12 cellular contexts compared by ENCODE assay signal in the genomic region with DNA sequence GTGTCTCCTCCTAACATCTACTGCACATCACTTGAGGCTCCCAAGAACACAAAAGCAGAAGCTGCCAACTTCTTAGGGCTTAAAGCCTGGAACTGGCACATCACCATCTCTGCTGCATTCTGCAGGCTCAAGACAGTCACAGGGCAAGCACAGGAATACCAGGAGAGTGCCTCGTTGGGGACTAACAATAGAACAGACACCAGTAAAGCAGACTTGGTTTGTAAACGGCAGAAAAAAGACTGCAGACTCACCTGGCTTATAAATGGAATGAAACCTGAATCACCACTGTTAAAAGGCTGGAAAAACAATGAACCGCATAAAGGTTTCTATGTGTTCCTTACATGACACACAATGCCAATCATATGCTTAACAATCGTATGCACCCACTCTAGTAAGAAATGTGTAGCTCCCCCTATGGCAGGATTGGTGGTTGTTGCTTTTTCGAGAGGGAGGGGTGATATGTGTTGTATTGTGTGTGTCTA. TPM values are rescaled to one million over a fixed set of nuclear protein-coding genes. Genes with fewer than 3 reads are reported as not detected.
A peak's percentile ranks its signal among the peaks of the same experiment; 100 is the strongest.
DNase-seq lines count a peak whose midpoint lies in the region; ATAC-seq and TF ChIP-seq lines count a peak whose summit lies in the region.
"Had no signal": no experiment of that assay in that cellular context is flagged by ENCODE, and none has a peak within 500 bp of the region (broad histone marks: within the 10 kb centered on the region; RNA-seq: fewer than 3 reads in every experiment).

No MANE protein-coding gene starts in this region.

- H3K4me1 ChIP-seq in left ventricle myocardium inferior (peaks cover 97% of the 10 kb centered on the region), smooth muscle cell (ENCODE audit: low read depth) (no peaks in the 10 kb centered on the region)
- H3K4me1 ChIP-seq: SJCRH30 had no signal

- H3K4me2 ChIP-seq in smooth muscle cell, result no peak overlapping the region

- TF ChIP-seq CTCF in WTC11 (IDR thresholded peaks at IDR 0.05) (no peak), left ventricle myocardium inferior (IDR thresholded peaks at IDR 0.05; ENCODE audit: borderline replicate concordance) (no peak), smooth muscle cell (IDR thresholded peaks at IDR 0.05; ENCODE audit: borderline replicate concordance, insufficient read depth, poor library complexity, severe bottlenecking) (no peak)

- H3K27me3 ChIP-seq in left ventricle myocardium inferior (ENCODE audit: low read depth) (no peaks in the 10 kb centered on the region), smooth muscle cell (ENCODE audit: low read depth) (no peaks in the 10 kb centered on the region)
- H3K27me3 ChIP-seq: SJCRH30 had no signal

- peaks cover 2% of the 10 kb centered on the region for H3F3A ChIP-seq in smooth muscle cell (ENCODE audit: low read depth)

- WGBS in smooth muscle cell (ENCODE audit: low lambda C conversion rate), result 70% methylated on average over 5 of the region's 5 CpGs

- H3K27me3 Mint-ChIP-seq in WTC11 (ENCODE audit: low read depth), result no peaks in the 10 kb centered on the region
- peaks cover 0 to 1% (median 0%) of the 10 kb centered on the region in 3 donors for H3K27me3 Mint-ChIP-seq in immature natural killer cell (ENCODE audit: low read depth in 3 of 3)

- ATAC-seq in Right ventricle myocardium superior (ENCODE audit: poor library complexity) (peak; percentile 45), WTC11 (peak; percentile 50), GM18909 (IDR thresholded peaks at IDR 0.05; ENCODE audit: poor library complexity, unreplicated experiment) (no peak)

- DNase-seq in Right ventricle myocardium superior, result no peak
- DNase-seq in cardiac septum (ENCODE audit: low spot score), result no peak
- DNase-seq in WTC11 (ENCODE audit: low spot score), result no peak
- DNase-seq in left ventricle myocardium inferior, result no peak
- DNase-seq in smooth muscle cell (lab: John Stamatoyannopoulos, UW; ENCODE audit: unreplicated experiment), result no peak
- no peak for DNase-seq in immature natural killer cell
- DNase-seq in activated T-cell treated with anti-CD3 and anti-CD28 coated beads, Interleukin-2, amount 50 U/mL, for 1 hour, result no peak
- DNase-seq: activated CD4-positive, alpha-beta T cell treated with anti-CD3 and anti-CD28 coated beads, Interleukin-2, amount 50 U/mL, for 48 hours; NCI-H2029 treated with DMSO at 0.1 percent for 48 hours; SJCRH30 had no signal

- H3K27ac ChIP-seq in left ventricle myocardium inferior (replicated peaks), result peak overlapping the region; percentile 52
- H3K27ac ChIP-seq in smooth muscle cell (ENCODE audit: low read depth), result no peak overlapping the region
- H3K27ac ChIP-seq: SJCRH30, thoracic aorta had no signal

- H3K27ac Mint-ChIP-seq in WTC11 (peak overlapping the region; percentile 81; the same call in 1 of the 2 replicates), immature natural killer cell (peak overlapping the region in 1 of 6 donors; percentile 28)

- H3K4me3 Mint-ChIP-seq in WTC11 (no peak overlapping the region), immature natural killer cell (no peak overlapping the region)

- H3K9me3 Mint-ChIP-seq in WTC11, result no peaks in the 10 kb centered on the region
- no peaks in the 10 kb centered on the region for H3K9me3 Mint-ChIP-seq in immature natural killer cell

- POLR2A ChIA-PET in WTC11 (lab: Charles Lee), result no interaction called here

- no peaks in the 10 kb centered on the region for H3K9me3 ChIP-seq in left ventricle myocardium inferior (replicated peaks)
- H3K9me3 ChIP-seq in smooth muscle cell (replicated peaks; ENCODE audit: low read depth), result no peaks in the 10 kb centered on the region
- H3K9me3 ChIP-seq: SJCRH30, thoracic aorta had no signal

- H3K36me3 Mint-ChIP-seq in WTC11 (no peaks in the 10 kb centered on the region), immature natural killer cell (no peaks in the 10 kb centered on the region)

- H3K4me1 Mint-ChIP-seq in WTC11, result peaks cover 90% of the 10 kb centered on the region
- peaks cover 60 to 92% of the 10 kb centered on the region in 2 donors for H3K4me1 Mint-ChIP-seq in immature natural killer cell

- H3K4me3 ChIP-seq in left ventricle myocardium inferior (no peak overlapping the region), smooth muscle cell (no peak overlapping the region)
- H3K4me3 ChIP-seq: SJCRH30, thoracic aorta had no signal

- no peak overlapping the region for H3K9ac ChIP-seq in smooth muscle cell (ENCODE audit: low read depth)

- CTCF ChIA-PET in WTC11 (lab: Charles Lee), result interaction anchor here (0.9 to 3.5 kb wide), 7 partner anchors 9 to 255 kb away, joined by 3 to 23 read pairs (median 4); partner anchors contain the start of gene RHEB

- peaks cover 100% of the 10 kb centered on the region for H4K20me1 ChIP-seq in smooth muscle cell (ENCODE audit: low read depth)

- H3K36me3 ChIP-seq in left ventricle myocardium inferior (no peaks in the 10 kb centered on the region), smooth muscle cell (ENCODE audit: low read depth) (no peaks in the 10 kb centered on the region)
- H3K36me3 ChIP-seq: SJCRH30, thoracic aorta had no signal

- no peak overlapping the region for H2AFZ ChIP-seq in smooth muscle cell (ENCODE audit: low read depth)

- intact Hi-C loops in Right ventricle myocardium superior (cut with DNase I) (no loop called here), cardiac septum (cut with DNase I) (no loop called here), left ventricle myocardium inferior (cut with micrococcal nuclease) (no loop called here)

- peaks cover 96% of the 10 kb centered on the region for H3K79me2 ChIP-seq in smooth muscle cell (ENCODE audit: low read depth)

TF ChIP-seq in WTC11, 78 proteins besides CTCF, POLR2A, EP300 and RAD21 (continues in another document):
- TF ChIP-seq, protein P1, sequence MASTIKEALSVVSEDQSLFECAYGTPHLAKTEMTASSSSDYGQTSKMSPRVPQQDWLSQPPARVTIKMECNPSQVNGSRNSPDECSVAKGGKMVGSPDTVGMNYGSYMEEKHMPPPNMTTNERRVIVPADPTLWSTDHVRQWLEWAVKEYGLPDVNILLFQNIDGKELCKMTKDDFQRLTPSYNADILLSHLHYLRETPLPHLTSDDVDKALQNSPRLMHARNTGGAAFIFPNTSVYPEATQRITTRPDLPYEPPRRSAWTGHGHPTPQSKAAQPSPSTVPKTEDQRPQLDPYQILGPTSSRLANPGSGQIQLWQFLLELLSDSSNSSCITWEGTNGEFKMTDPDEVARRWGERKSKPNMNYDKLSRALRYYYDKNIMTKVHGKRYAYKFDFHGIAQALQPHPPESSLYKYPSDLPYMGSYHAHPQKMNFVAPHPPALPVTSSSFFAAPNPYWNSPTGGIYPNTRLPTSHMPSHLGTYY (CRISPR knock-in tag; IDR thresholded peaks at IDR 0.05), result no peak
- TF ChIP-seq ZNF138 (CRISPR knock-in tag; conservative IDR thresholded peaks at IDR 0.05) (no peak), JAZF1 (CRISPR knock-in tag; IDR thresholded peaks at IDR 0.05) (no peak), RORB (CRISPR knock-in tag; IDR thresholded peaks at IDR 0.05) (no peak)
- TF ChIP-seq, protein P2, sequence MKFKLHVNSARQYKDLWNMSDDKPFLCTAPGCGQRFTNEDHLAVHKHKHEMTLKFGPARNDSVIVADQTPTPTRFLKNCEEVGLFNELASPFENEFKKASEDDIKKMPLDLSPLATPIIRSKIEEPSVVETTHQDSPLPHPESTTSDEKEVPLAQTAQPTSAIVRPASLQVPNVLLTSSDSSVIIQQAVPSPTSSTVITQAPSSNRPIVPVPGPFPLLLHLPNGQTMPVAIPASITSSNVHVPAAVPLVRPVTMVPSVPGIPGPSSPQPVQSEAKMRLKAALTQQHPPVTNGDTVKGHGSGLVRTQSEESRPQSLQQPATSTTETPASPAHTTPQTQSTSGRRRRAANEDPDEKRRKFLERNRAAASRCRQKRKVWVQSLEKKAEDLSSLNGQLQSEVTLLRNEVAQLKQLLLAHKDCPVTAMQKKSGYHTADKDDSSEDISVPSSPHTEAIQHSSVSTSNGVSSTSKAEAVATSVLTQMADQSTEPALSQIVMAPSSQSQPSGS (CRISPR knock-in tag; IDR thresholded peaks at IDR 0.05; ENCODE audit: borderline replicate concordance, low read depth), result no peak
- TF ChIP-seq, protein P3, sequence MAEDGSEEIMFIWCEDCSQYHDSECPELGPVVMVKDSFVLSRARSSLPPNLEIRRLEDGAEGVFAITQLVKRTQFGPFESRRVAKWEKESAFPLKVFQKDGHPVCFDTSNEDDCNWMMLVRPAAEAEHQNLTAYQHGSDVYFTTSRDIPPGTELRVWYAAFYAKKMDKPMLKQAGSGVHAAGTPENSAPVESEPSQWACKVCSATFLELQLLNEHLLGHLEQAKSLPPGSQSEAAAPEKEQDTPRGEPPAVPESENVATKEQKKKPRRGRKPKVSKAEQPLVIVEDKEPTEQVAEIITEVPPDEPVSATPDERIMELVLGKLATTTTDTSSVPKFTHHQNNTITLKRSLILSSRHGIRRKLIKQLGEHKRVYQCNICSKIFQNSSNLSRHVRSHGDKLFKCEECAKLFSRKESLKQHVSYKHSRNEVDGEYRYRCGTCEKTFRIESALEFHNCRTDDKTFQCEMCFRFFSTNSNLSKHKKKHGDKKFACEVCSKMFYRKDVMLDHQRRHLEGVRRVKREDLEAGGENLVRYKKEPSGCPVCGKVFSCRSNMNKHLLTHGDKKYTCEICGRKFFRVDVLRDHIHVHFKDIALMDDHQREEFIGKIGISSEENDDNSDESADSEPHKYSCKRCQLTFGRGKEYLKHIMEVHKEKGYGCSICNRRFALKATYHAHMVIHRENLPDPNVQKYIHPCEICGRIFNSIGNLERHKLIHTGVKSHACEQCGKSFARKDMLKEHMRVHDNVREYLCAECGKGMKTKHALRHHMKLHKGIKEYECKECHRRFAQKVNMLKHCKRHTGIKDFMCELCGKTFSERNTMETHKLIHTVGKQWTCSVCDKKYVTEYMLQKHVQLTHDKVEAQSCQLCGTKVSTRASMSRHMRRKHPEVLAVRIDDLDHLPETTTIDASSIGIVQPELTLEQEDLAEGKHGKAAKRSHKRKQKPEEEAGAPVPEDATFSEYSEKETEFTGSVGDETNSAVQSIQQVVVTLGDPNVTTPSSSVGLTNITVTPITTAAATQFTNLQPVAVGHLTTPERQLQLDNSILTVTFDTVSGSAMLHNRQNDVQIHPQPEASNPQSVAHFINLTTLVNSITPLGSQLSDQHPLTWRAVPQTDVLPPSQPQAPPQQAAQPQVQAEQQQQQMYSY (CRISPR knock-in tag; IDR thresholded peaks at IDR 0.05), result no peak

RNA-seq across cellular contexts. Expression of gene RHEB, which starts 12.8 kb away (rescaled TPM):
- 119 TPM for total RNA-seq in Right ventricle myocardium superior
- 113 TPM for total RNA-seq in cardiac septum
- total RNA-seq in WTC11 (2021), result 126 to 133 TPM (median 127 TPM) in 3 replicates
- total RNA-seq in left ventricle myocardium inferior, result 113 TPM
- total RNA-seq in smooth muscle cell, result 105 and 151 TPM in 2 replicates
- polyA plus RNA-seq in smooth muscle cell, result 115 and 118 TPM in 2 replicates
- 10 to 100 TPM; 61.2 to 70.2 (median 61.8) TPM for polyA plus RNA-seq in immature natural killer cell
